Comparison of ENCODE assay signal across 8 cellular contexts in genomic region chr10:110852255-110852896, GRCh38. TPM values are rescaled to one million over a fixed set of nuclear protein-coding genes. Genes with fewer than 3 reads are reported as not detected.
DNase-seq lines count a peak whose midpoint lies in the region; ATAC-seq lines count a peak whose summit lies in the region.

No MANE protein-coding gene starts in this region.

- no peaks in the 10 kb centered on the region for H3K79me2 ChIP-seq in Karpas-422 (ENCODE audit: low read length)

- no peaks in the 10 kb centered on the region for H4K20me1 ChIP-seq in Karpas-422 (ENCODE audit: insufficient read depth, low read depth, low read length)

- H3K4me2 ChIP-seq in Karpas-422 (ENCODE audit: low read depth, low read length, poor library complexity, severe bottlenecking): no peak overlapping the region

- H3K36me3 ChIP-seq in Karpas-422 (ENCODE audit: insufficient read depth, low read length): no peaks in the 10 kb centered on the region

- no peaks in the 10 kb centered on the region for H3K27me3 Mint-ChIP-seq in naive thymus-derived CD8-positive, alpha-beta T cell

- peak overlapping the region; percentile 2 to 75 (median 58) for H3K4me3 Mint-ChIP-seq in naive thymus-derived CD8-positive, alpha-beta T cell

- H3K36me3 Mint-ChIP-seq in naive thymus-derived CD8-positive, alpha-beta T cell: no peaks in the 10 kb centered on the region

- H3K4me1 Mint-ChIP-seq in naive thymus-derived CD8-positive, alpha-beta T cell: peaks cover 34 to 83% (median 76%) of the 10 kb centered on the region in 4 donors

- H3K9me3 Mint-ChIP-seq in naive thymus-derived CD8-positive, alpha-beta T cell: peaks cover 0 to 1% (median 0%) of the 10 kb centered on the region in 9 donors

- H3K4me3 ChIP-seq in Karpas-422 (ENCODE audit: low read length): no peak overlapping the region

- no peaks in the 10 kb centered on the region for H3K9me3 ChIP-seq in Karpas-422 (ENCODE audit: low read length)

- no peaks in the 10 kb centered on the region for H3K27me3 ChIP-seq in Karpas-422 (ENCODE audit: low read length)

- no peak overlapping the region for H3K9ac ChIP-seq in Karpas-422 (ENCODE audit: low read length)

- no peaks in the 10 kb centered on the region for H3K9me2 ChIP-seq in Karpas-422 (replicated peaks; ENCODE audit: insufficient read depth, low read length)

- peaks cover 13% of the 10 kb centered on the region for H3K4me1 ChIP-seq in Karpas-422 (ENCODE audit: low read length)

- DNase-seq in EL (peak; percentile 41), astrocyte of the hippocampus (ENCODE audit: low read depth, low spot score) (peak; percentile 26), Karpas-422 (no peak)
- DNase-seq in naive thymus-derived CD8-positive, alpha-beta T cell: no peak

- no peak overlapping the region for H3K27ac ChIP-seq in Karpas-422 (ENCODE audit: low read length)

- ATAC-seq in HG03442 (IDR thresholded peaks at IDR 0.05; ENCODE audit: unreplicated experiment) (peak; percentile 55), HG02981 (IDR thresholded peaks at IDR 0.05; ENCODE audit: unreplicated experiment) (no peak), HG03097 (IDR thresholded peaks at IDR 0.05; ENCODE audit: low FRiP score, unreplicated experiment) (no peak), HG03045 (IDR thresholded peaks at IDR 0.05; ENCODE audit: unreplicated experiment) (no peak)
- peak; percentile 22 to 42 for ATAC-seq in naive thymus-derived CD8-positive, alpha-beta T cell

- POLR2A ChIA-PET in naive thymus-derived CD8-positive, alpha-beta T cell (lab: Charles Lee): interaction anchor here (0.6 to 5.3 kb wide), 9 partner anchors 9 to 48 kb away, joined by 3 to 44 read pairs (median 7); no protein-coding TSS in a partner anchor

- H2AFZ ChIP-seq in Karpas-422 (ENCODE audit: low read length): no peak overlapping the region

- peak overlapping the region; percentile 60 to 87 (median 73) for H3K27ac Mint-ChIP-seq in naive thymus-derived CD8-positive, alpha-beta T cell

RNA-seq across cellular contexts. Expression of gene PDCD4, which starts 19.4 kb away (rescaled TPM):
- 100 to 1,000 TPM; 361 to 367 TPM for total RNA-seq in naive thymus-derived CD8-positive, alpha-beta T cell
- 100 to 1,000 TPM; 318 to 385 (median 341) TPM for polyA plus RNA-seq in naive thymus-derived CD8-positive, alpha-beta T cell
- total RNA-seq in Karpas-422 (2014; rRNA removed; shearing (Covaris generic); ENCODE audit: low replicate concordance): 40.0 and 77.4 TPM in 2 replicates

Comparison
In these comparisons a context has a peak if more than half of its experiments do, and no peak if none do; other contexts are left out.
1. DNase-seq: peak in EL (single experiment) and astrocyte of the hippocampus (single experiment); none in naive thymus-derived CD8-positive, alpha-beta T cell (0 of 10) and Karpas-422 (single experiment).
2. ATAC-seq: peak in HG03442 (single experiment) and naive thymus-derived CD8-positive, alpha-beta T cell (2 of 2); none in HG02981 (single experiment), HG03097 (single experiment) and HG03045 (single experiment).